In genomic region chr14:61296707-61297502, GRCh38 we compare ENCODE assay signal across 8 cellular contexts. TPM values are rescaled to one million over a fixed set of nuclear protein-coding genes. Genes with fewer than 3 reads are reported as not detected.
DNase-seq lines count a peak whose midpoint lies in the region; ATAC-seq, FAIRE-seq and TF ChIP-seq lines count a peak whose summit lies in the region.

No MANE protein-coding gene starts in this region.

- H3K36me3 Mint-ChIP-seq in mesothelial cell of epicardium: no peaks in the 10 kb centered on the region
- no peaks in the 10 kb centered on the region for H3K36me3 Mint-ChIP-seq in stimulated activated memory B cell treated with anti-CD40 and anti-IgM and Interleukin-4, amounts not matched to agents 10 μg/mL and 1 μg/mL and 100 μg/mL, for 72 hours

- no peaks in the 10 kb centered on the region for H3K9me3 Mint-ChIP-seq in mesothelial cell of epicardium
- no peaks in the 10 kb centered on the region for H3K9me3 Mint-ChIP-seq in stimulated activated memory B cell treated with anti-CD40 and anti-IgM and Interleukin-4, amounts not matched to agents 10 μg/mL and 1 μg/mL and 100 μg/mL, for 72 hours

- DNase-seq in COR-L47 (lab: John Stamatoyannopoulos, UW) (peak; percentile 13), GM18507 (ENCODE audit: extremely low spot score, insufficient read length, low read depth) (no peak), NCI-H524 (lab: John Stamatoyannopoulos, UW) (peak; percentile 31 to 72), cerebellar cortex (ENCODE audit: low spot score) (peak; percentile 12), mesothelial cell of epicardium (ENCODE audit: low spot score in 2 of 2, unreplicated experiment in 2 of 2) (no peak), 8988T (no peak), epidermal melanocyte (ENCODE audit: insufficient read length, low spot score) (no peak)

- no peak for ATAC-seq in stimulated activated memory B cell treated with anti-CD40 and anti-IgM and Interleukin-4, amounts not matched to agents 10 μg/mL and 1 μg/mL and 100 μg/mL, for 72 hours

- TF ChIP-seq CTCF in mesothelial cell of epicardium (IDR thresholded peaks at IDR 0.05; ENCODE audit: unreplicated experiment): peak; percentile 32

- H3K27ac Mint-ChIP-seq in mesothelial cell of epicardium: no peak overlapping the region
- no peak overlapping the region for H3K27ac Mint-ChIP-seq in stimulated activated memory B cell treated with anti-CD40 and anti-IgM and Interleukin-4, amounts not matched to agents 10 μg/mL and 1 μg/mL and 100 μg/mL, for 72 hours

- no peaks in the 10 kb centered on the region for H3K27me3 Mint-ChIP-seq in mesothelial cell of epicardium (ENCODE audit: low read depth)
- no peaks in the 10 kb centered on the region for H3K27me3 Mint-ChIP-seq in stimulated activated memory B cell treated with anti-CD40 and anti-IgM and Interleukin-4, amounts not matched to agents 10 μg/mL and 1 μg/mL and 100 μg/mL, for 72 hours

- FAIRE-seq in GM18507 (lab: Jason Lieb, UNC): peak; percentile 5

- peaks cover 13% of the 10 kb centered on the region for H3K4me1 Mint-ChIP-seq in mesothelial cell of epicardium
- H3K4me1 Mint-ChIP-seq in stimulated activated memory B cell treated with anti-CD40 and anti-IgM and Interleukin-4, amounts not matched to agents 10 μg/mL and 1 μg/mL and 100 μg/mL, for 72 hours: no peaks in the 10 kb centered on the region

- H3K4me3 Mint-ChIP-seq in mesothelial cell of epicardium: no peak overlapping the region
- H3K4me3 Mint-ChIP-seq in stimulated activated memory B cell treated with anti-CD40 and anti-IgM and Interleukin-4, amounts not matched to agents 10 μg/mL and 1 μg/mL and 100 μg/mL, for 72 hours: no peak overlapping the region

RNA-seq across cellular contexts. Expression of gene TMEM30B, which starts 15.8 kb away (rescaled TPM):
- 10.1 to 11.2 TPM (median 10.6 TPM) in 3 replicates for total RNA-seq in mesothelial cell of epicardium

RNA-seq across cellular contexts. Expression of gene PRKCH, which starts 24.5 kb away (rescaled TPM):
- 8.4 to 9.2 TPM (median 9.0 TPM) in 3 replicates for total RNA-seq in mesothelial cell of epicardium

Comparison
In these comparisons a context has a peak if more than half of its experiments do, and no peak if none do; other contexts are left out.
1. DNase-seq: peak in COR-L47 (single experiment), NCI-H524 (2 of 2) and cerebellar cortex (single experiment); none in GM18507 (single experiment), mesothelial cell of epicardium (0 of 2), 8988T (single experiment) and epidermal melanocyte (single experiment).